Comparison of ENCODE assay signal across 8 cellular contexts in the genomic region with DNA sequence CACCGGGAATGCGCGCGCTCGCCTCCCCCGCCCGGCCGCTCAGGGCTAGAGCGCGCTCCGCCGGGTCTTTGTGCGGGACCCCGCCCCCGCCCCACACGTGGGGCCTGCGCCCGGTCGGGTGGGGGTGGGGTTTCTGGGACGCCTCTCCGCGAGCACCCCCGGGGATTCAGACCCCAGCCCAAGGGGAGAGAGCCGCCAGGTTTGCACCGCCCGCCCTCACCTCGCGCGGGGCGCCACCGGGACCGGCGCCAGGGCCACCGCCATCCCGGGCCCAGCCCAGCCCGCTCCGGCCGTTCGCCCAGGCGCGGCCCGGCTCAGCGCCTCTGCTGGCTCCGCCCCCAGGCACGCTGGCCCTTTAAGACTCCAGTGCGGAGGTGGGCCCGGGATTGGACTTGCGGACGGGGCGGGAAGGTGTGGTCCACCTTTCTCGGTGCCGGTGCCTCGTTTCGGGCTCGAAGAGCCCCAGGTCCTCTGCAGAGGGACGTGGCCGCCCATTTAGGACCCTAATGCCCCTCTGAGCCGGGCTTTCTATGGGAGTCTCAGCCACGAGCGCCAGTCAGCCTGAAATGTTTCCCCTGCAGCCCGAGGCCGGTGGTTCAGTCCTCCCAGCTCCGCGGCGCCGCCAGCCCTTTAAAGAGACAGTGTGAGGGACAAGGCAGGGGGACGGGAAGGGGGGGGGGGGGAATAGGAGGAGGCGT. TPM values are rescaled to one million over a fixed set of nuclear protein-coding genes. Genes with fewer than 3 reads are reported as not detected.
A peak's percentile ranks its signal among the peaks of the same experiment; 100 is the strongest.
DNase-seq lines count a peak whose midpoint lies in the region; ATAC-seq and TF ChIP-seq lines count a peak whose summit lies in the region.

No MANE protein-coding gene starts in this region.

- DNase-seq in AG09319 (ENCODE audit: extremely low read depth, low read depth) (peak; percentile 68), NCI-H446 treated with DMSO at 0.1 percent for 48 hours (lab: John Stamatoyannopoulos, UW) (peak; percentile 56), choroid plexus epithelial cell (ENCODE audit: low read depth) (peak; percentile 92), left kidney (ENCODE audit: low read depth, low spot score) (peak; percentile 97)
- DNase-seq in activated CD4-positive, alpha-beta T cell treated with anti-CD3 and anti-CD28 coated beads for 36 hours, result peak; percentile 90
- peak; percentile 68 to 75 for DNase-seq in stimulated activated CD4-positive, alpha-beta T cell treated with anti-CD3 and anti-CD28 coated beads, Interleukin-1b, Interleukin-23, amount 100 ng/mL, for 4 hours (ENCODE audit: low read depth in 2 of 2)

- H3K4me1 Mint-ChIP-seq in activated CD4-positive, alpha-beta T cell treated with anti-CD3 and anti-CD28 coated beads for 36 hours, result peaks cover 39% of the 10 kb centered on the region

- no peak for TF ChIP-seq CTCF in AG09319 (IDR thresholded peaks at IDR 0.05; ENCODE audit: low read depth, low read length)
- no peak for TF ChIP-seq CTCF in choroid plexus epithelial cell (conservative IDR thresholded peaks at IDR 0.05; ENCODE audit: low read depth, low read length)

- peak overlapping the region; percentile 84 for H3K4me3 Mint-ChIP-seq in activated CD4-positive, alpha-beta T cell treated with anti-CD3 and anti-CD28 coated beads for 36 hours

- intact Hi-C loops in activated CD4-positive, alpha-beta T cell treated with anti-CD3 and anti-CD28 coated beads for 36 hours (cut with DNase I, micrococcal nuclease), result loop anchor here (1.0 to 10.0 kb wide), 10 partner anchors 16 to 126 kb away; a partner anchor contains a TSS

- POLR2A ChIA-PET in activated CD4-positive, alpha-beta T cell treated with anti-CD3 and anti-CD28 coated beads for 36 hours (lab: Charles Lee), result interaction anchor here (0.7 to 1.8 kb wide), 2 partner anchors 16 to 22 kb away, joined by 3 to 4 read pairs; no protein-coding TSS in a partner anchor

- peak overlapping the region; percentile 85 for H3K27ac Mint-ChIP-seq in activated CD4-positive, alpha-beta T cell treated with anti-CD3 and anti-CD28 coated beads for 36 hours

- H3K9me3 Mint-ChIP-seq in activated CD4-positive, alpha-beta T cell treated with anti-CD3 and anti-CD28 coated beads for 36 hours (ENCODE audit: low read depth), result no peaks in the 10 kb centered on the region

- CTCF ChIA-PET in activated CD4-positive, alpha-beta T cell treated with anti-CD3 and anti-CD28 coated beads for 36 hours (lab: Charles Lee), result interaction anchor here (0.5 to 2.0 kb wide), 3 partner anchors 11 to 272 kb away, joined by 3 to 6 read pairs (median 3); no protein-coding TSS in a partner anchor

- H3K27me3 Mint-ChIP-seq in activated CD4-positive, alpha-beta T cell treated with anti-CD3 and anti-CD28 coated beads for 36 hours, result no peaks in the 10 kb centered on the region

- ATAC-seq in GM19023 (IDR thresholded peaks at IDR 0.05; ENCODE audit: unreplicated experiment) (peak; percentile 88), HG03159 (IDR thresholded peaks at IDR 0.05; ENCODE audit: unreplicated experiment) (peak; percentile 75)
- ATAC-seq in activated CD4-positive, alpha-beta T cell treated with anti-CD3 and anti-CD28 coated beads for 36 hours, result peak; percentile 79

- H3K4me3 ChIP-seq in choroid plexus epithelial cell (ENCODE audit: low read depth, low read length), result peak overlapping the region; percentile 76

- no peaks in the 10 kb centered on the region for H3K36me3 Mint-ChIP-seq in activated CD4-positive, alpha-beta T cell treated with anti-CD3 and anti-CD28 coated beads for 36 hours (ENCODE audit: low read depth)

RNA-seq across cellular contexts. Expression of a gene that starts 1.2 kb away (rescaled TPM):
- total RNA-seq in activated CD4-positive, alpha-beta T cell treated with anti-CD3 and anti-CD28 coated beads for 36 hours, result 1 to 10 TPM; 4.7 to 5.1 TPM

RNA-seq across cellular contexts. Expression of a gene that starts 6.7 kb away (rescaled TPM):
- 10 to 100 TPM; 15.0 to 17.1 TPM for total RNA-seq in activated CD4-positive, alpha-beta T cell treated with anti-CD3 and anti-CD28 coated beads for 36 hours

RNA-seq across cellular contexts. Expression of a gene that starts 17.9 kb away (rescaled TPM):
- under 1 TPM in 1 of 2 experiments, not detected in 1; 0.37 TPM for total RNA-seq in activated CD4-positive, alpha-beta T cell treated with anti-CD3 and anti-CD28 coated beads for 36 hours

RNA-seq across cellular contexts. Expression of a gene that starts 19.3 kb away (rescaled TPM):
- total RNA-seq in activated CD4-positive, alpha-beta T cell treated with anti-CD3 and anti-CD28 coated beads for 36 hours, result 10 to 100 TPM; 30.8 to 50.7 TPM

RNA-seq across cellular contexts. Expression of a gene that starts 22.1 kb away (rescaled TPM):
- 1 to 10 TPM; 4.5 to 5.4 TPM for total RNA-seq in activated CD4-positive, alpha-beta T cell treated with anti-CD3 and anti-CD28 coated beads for 36 hours

Comparison
In these comparisons a context has a peak if more than half of its experiments do, and no peak if none do; other contexts are left out.
1. Peak in every context shown above with its lines: DNase-seq, ATAC-seq and H3K4me3 ChIP-seq.